1 cellular context compared by ENCODE assay signal in the genomic region with DNA sequence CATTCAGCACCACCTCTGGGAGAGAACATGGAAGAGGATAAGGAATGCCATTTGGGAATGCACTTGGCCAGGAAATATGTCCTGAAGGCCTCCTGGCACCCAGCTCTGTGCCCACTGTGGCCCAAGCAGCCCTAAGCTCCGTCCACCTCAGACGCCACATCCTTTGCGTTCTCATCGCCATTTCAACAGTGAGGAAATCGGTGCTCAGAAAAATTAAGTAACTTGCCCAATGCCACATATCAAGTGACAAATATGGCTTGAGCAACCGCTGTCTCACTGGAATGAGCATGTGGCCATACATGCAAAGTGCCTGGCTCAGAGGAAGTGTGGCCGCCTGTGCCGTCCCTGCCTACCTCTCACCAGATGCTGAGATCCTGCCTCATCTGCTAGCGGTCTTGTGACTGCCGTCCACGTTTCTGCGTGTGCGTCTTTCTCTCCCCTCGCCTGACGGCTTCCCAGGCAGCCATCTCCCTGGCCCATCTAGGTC.
TF ChIP-seq lines count a peak whose summit lies in the region.

No MANE protein-coding gene starts in this region.

TF ChIP-seq in GM23338, 12 proteins besides CTCF, POLR2A, EP300 and RAD21:
- no peak for TF ChIP-seq ZNF114 (CRISPR knock-in tag; IDR thresholded peaks at IDR 0.05)
- no peak for TF ChIP-seq EZH2 (IDR thresholded peaks at IDR 0.05; ENCODE audit: low read depth, unreplicated experiment)
- no peak for TF ChIP-seq CREB1 (CRISPR knock-in tag; IDR thresholded peaks at IDR 0.05; ENCODE audit: low read depth)
- TF ChIP-seq NANOG (IDR thresholded peaks at IDR 0.05; ENCODE audit: borderline replicate concordance): no peak
- no peak for TF ChIP-seq ZNF331 (CRISPR knock-in tag; IDR thresholded peaks at IDR 0.05; ENCODE audit: low read depth)
- TF ChIP-seq POLR2AphosphoS5 (IDR thresholded peaks at IDR 0.05; ENCODE audit: low read depth): no peak
- TF ChIP-seq, protein P1, sequence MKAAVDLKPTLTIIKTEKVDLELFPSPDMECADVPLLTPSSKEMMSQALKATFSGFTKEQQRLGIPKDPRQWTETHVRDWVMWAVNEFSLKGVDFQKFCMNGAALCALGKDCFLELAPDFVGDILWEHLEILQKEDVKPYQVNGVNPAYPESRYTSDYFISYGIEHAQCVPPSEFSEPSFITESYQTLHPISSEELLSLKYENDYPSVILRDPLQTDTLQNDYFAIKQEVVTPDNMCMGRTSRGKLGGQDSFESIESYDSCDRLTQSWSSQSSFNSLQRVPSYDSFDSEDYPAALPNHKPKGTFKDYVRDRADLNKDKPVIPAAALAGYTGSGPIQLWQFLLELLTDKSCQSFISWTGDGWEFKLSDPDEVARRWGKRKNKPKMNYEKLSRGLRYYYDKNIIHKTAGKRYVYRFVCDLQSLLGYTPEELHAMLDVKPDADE (IDR thresholded peaks at IDR 0.05): no peak
TF ChIP-seq in GM23338: peak in this region for 0.
